8 cellular contexts compared by ENCODE assay signal in genomic region chr13:71028884-71029283, GRCh38.
"Had no signal": no experiment of that assay in that cellular context is flagged by ENCODE, and none has a peak within 500 bp of the region (broad histone marks: within the 10 kb centered on the region; RNA-seq: fewer than 3 reads in every experiment).

No MANE protein-coding gene starts in this region.

- H3K4me2 ChIP-seq: GM23338 had no signal

- H3K4me3 Mint-ChIP-seq: GM23338, H9, HFFc6 had no signal

- H3K9ac ChIP-seq: GM23248 had no signal

- H3K27ac Mint-ChIP-seq: GM23338, H9, HFFc6 had no signal

- H3K27ac ChIP-seq: GM23248 had no signal

- H3K4me1 ChIP-seq: HAP-1 had no signal

- DNase-seq: GM23248, GOT3, H7, H9, HCEC 1CT, HFFc6 had no signal

- H2AFZ ChIP-seq: GM23248, GM23338 had no signal

- H3K9me3 ChIP-seq: HAP-1 had no signal

- H3K4me3 ChIP-seq: GM23248, GM23338, HAP-1 had no signal

- H3K36me3 ChIP-seq: HAP-1 had no signal
